14 cellular contexts compared by ENCODE assay signal in genomic region chr1:167898578-167899222, GRCh38. TPM values are rescaled to one million over a fixed set of nuclear protein-coding genes. Genes with fewer than 3 reads are reported as not detected.
"Had no signal": no experiment of that assay in that cellular context is flagged by ENCODE, and none has a peak within 500 bp of the region (broad histone marks: within the 10 kb centered on the region; RNA-seq: fewer than 3 reads in every experiment).

No MANE protein-coding gene starts in this region.

- H3K27ac ChIP-seq: neural progenitor cell, ovary, spleen, transverse colon, vagina had no signal

- H3K9ac ChIP-seq: neural progenitor cell had no signal

- H3K36me3 ChIP-seq: neural progenitor cell, ovary, spleen, transverse colon, vagina had no signal

- H3K27me3 ChIP-seq: neural progenitor cell, ovary, spleen, transverse colon, vagina had no signal

- DNase-seq: activated CD4-positive, alpha-beta T cell treated with anti-CD3 and anti-CD28 coated beads, Interleukin-2, amount 50 U/mL, for 4 hours; activated CD4-positive, CD25-positive, alpha-beta regulatory T cell; activated naive CD4-positive, alpha-beta T cell; activated naive CD8-positive, alpha-beta T cell treated with anti-CD3 and anti-CD28 coated beads, Interleukin-2, amount 10 ng/mL, durations not matched to agents 7 days and 5 days; activated T-cell treated with anti-CD3 and anti-CD28 coated beads for 4 hours; naive B cell; spleen; transverse colon had no signal

- H3K4me2 ChIP-seq: neural progenitor cell had no signal

- H3K4me3 ChIP-seq: lung, neural progenitor cell, ovary, spleen, transverse colon, vagina had no signal

- H3K4me1 ChIP-seq: neural progenitor cell, spleen, transverse colon, vagina had no signal

- ATAC-seq: esophagus mucosa had no signal

- H2AFZ ChIP-seq: neural progenitor cell had no signal

- H3K9me3 ChIP-seq: ovary, spleen, transverse colon, vagina had no signal

RNA-seq across cellular contexts. Expression of gene ADCY10, which starts 15.2 kb away (rescaled TPM):
- total RNA-seq: esophagus mucosa, pulmonary artery endothelial cell, vagina had no signal
